Comparison of ENCODE assay signal across 13 cellular contexts in genomic region chr7:100406767-100407166, GRCh38. TPM values are rescaled to one million over a fixed set of nuclear protein-coding genes. Genes with fewer than 3 reads are reported as not detected.
DNase-seq lines count a peak whose midpoint lies in the region; ATAC-seq and TF ChIP-seq lines count a peak whose summit lies in the region.
"Had no signal": no experiment of that assay in that cellular context is flagged by ENCODE, and none has a peak within 500 bp of the region (broad histone marks: within the 10 kb centered on the region; RNA-seq: fewer than 3 reads in every experiment).

No MANE protein-coding gene starts in this region.

- no peak for TF ChIP-seq CTCF in AG09309 (IDR thresholded peaks at IDR 0.05; ENCODE audit: control insufficient read depth, insufficient read depth, low read depth, low read length, missing control alignments)
- no peak for TF ChIP-seq CTCF in HFFc6 (IDR thresholded peaks at IDR 0.05)
- TF ChIP-seq CTCF in astrocyte of the cerebellum (IDR thresholded peaks at IDR 0.05; ENCODE audit: low read depth, low read length, missing control alignments) = peak; percentile 12

- H3K36me3 Mint-ChIP-seq in HFFc6 (ENCODE audit: low read depth) = no peaks in the 10 kb centered on the region
- peaks cover 0 to 10% (median 2%) of the 10 kb centered on the region in 3 donors for H3K36me3 Mint-ChIP-seq in CD8-positive, alpha-beta memory T cell
- H3K36me3 Mint-ChIP-seq: natural killer cell had no signal

- no peaks in the 10 kb centered on the region for H3K36me3 ChIP-seq in CD8-positive, alpha-beta memory T cell (ENCODE audit: insufficient read depth, low read length)

- in situ Hi-C loops in astrocyte of the cerebellum (cut with HindIII; ENCODE audit: low sequenced_read_pairs) = no loop called here

- no peak overlapping the region for H3K4me3 Mint-ChIP-seq in HFFc6
- H3K4me3 Mint-ChIP-seq in CD8-positive, alpha-beta memory T cell = no peak overlapping the region
- H3K4me3 Mint-ChIP-seq: activated CD4-positive, alpha-beta memory T cell treated with anti-CD3 and anti-CD28 coated beads, Interleukin-2, amount 10 ng/mL, durations not matched to agents 7 days and 5 days; natural killer cell had no signal

- CTCF ChIA-PET in CD8-positive, alpha-beta memory T cell (lab: Charles Lee) = interaction anchor here (0.7 to 4.8 kb wide), 11 partner anchors 9 to 284 kb away, joined by 3 to 35 read pairs (median 4); partner anchors contain the start of genes GPC2, STAG3 and ZCWPW1

- POLR2A ChIA-PET in CD8-positive, alpha-beta memory T cell (lab: Charles Lee) = no interaction called here

- no peak for ATAC-seq in GM18867 (IDR thresholded peaks at IDR 0.05; ENCODE audit: unreplicated experiment)

- no peaks in the 10 kb centered on the region for H3K9me3 Mint-ChIP-seq in HFFc6
- no peaks in the 10 kb centered on the region for H3K9me3 Mint-ChIP-seq in CD8-positive, alpha-beta memory T cell
- H3K9me3 Mint-ChIP-seq: activated CD4-positive, alpha-beta memory T cell treated with anti-CD3 and anti-CD28 coated beads, Interleukin-2, amount 10 ng/mL, durations not matched to agents 7 days and 5 days; IgD-negative memory B cell; natural killer cell had no signal

- H3K27ac ChIP-seq in CD8-positive, alpha-beta memory T cell (ENCODE audit: low read depth, low read length) = no peak overlapping the region
- H3K27ac ChIP-seq: suprapubic skin had no signal

- H3K4me1 Mint-ChIP-seq in HFFc6 (ENCODE audit: low read depth) = peaks cover 11% of the 10 kb centered on the region
- peaks cover 0 to 3% (median 2%) of the 10 kb centered on the region in 3 donors for H3K4me1 Mint-ChIP-seq in CD8-positive, alpha-beta memory T cell
- H3K4me1 Mint-ChIP-seq: activated CD4-positive, alpha-beta memory T cell treated with anti-CD3 and anti-CD28 coated beads, Interleukin-2, amount 10 ng/mL, durations not matched to agents 7 days and 5 days; natural killer cell had no signal

- peak overlapping the region; percentile 49 for H3K27ac Mint-ChIP-seq in HFFc6
- H3K27ac Mint-ChIP-seq in CD8-positive, alpha-beta memory T cell = peak overlapping the region in 1 of 8 donors; percentile 44
- H3K27ac Mint-ChIP-seq: activated CD4-positive, alpha-beta memory T cell treated with anti-CD3 and anti-CD28 coated beads, Interleukin-2, amount 10 ng/mL, durations not matched to agents 7 days and 5 days; natural killer cell had no signal

- no peaks in the 10 kb centered on the region for H3K9me3 ChIP-seq in CD8-positive, alpha-beta memory T cell (ENCODE audit: low read length)
- H3K9me3 ChIP-seq: suprapubic skin had no signal

- H3K27me3 ChIP-seq in CD8-positive, alpha-beta memory T cell (ENCODE audit: insufficient read depth, low read length, poor library complexity, severe bottlenecking) = peaks cover 3% of the 10 kb centered on the region
- H3K27me3 ChIP-seq: suprapubic skin had no signal

- peaks cover 5% of the 10 kb centered on the region for H3K4me1 ChIP-seq in CD8-positive, alpha-beta memory T cell (ENCODE audit: insufficient read depth, low read length)
- H3K4me1 ChIP-seq: suprapubic skin had no signal

- H3K4me3 ChIP-seq in AG09309 (ENCODE audit: control insufficient read depth, low read depth, low read length) (no peak overlapping the region), astrocyte of the cerebellum (ENCODE audit: low read depth, low read length) (no peak overlapping the region)
- no peak overlapping the region for H3K4me3 ChIP-seq in CD8-positive, alpha-beta memory T cell (ENCODE audit: low read length)
- H3K4me3 ChIP-seq: suprapubic skin had no signal

- peak; percentile 32 for DNase-seq in AG09309 (ENCODE audit: low read depth)
- DNase-seq in HFFc6 = peak; percentile 52
- DNase-seq in astrocyte of the cerebellum (ENCODE audit: low read depth) = peak; percentile 38
- DNase-seq in iris pigment epithelial cell (ENCODE audit: low read depth) = peak; percentile 75
- no peak for DNase-seq in CD8-positive, alpha-beta memory T cell
- no peak for DNase-seq in KG1 (lab: John Stamatoyannopoulos, UW)
- no peak for DNase-seq in amygdala (lab: John Stamatoyannopoulos, UW)
- DNase-seq: natural killer cell had no signal

- H3K27me3 Mint-ChIP-seq in HFFc6 (ENCODE audit: insufficient read depth) = peaks cover 17% of the 10 kb centered on the region
- no peaks in the 10 kb centered on the region for H3K27me3 Mint-ChIP-seq in CD8-positive, alpha-beta memory T cell
- H3K27me3 Mint-ChIP-seq: IgD-negative memory B cell had no signal

RNA-seq across cellular contexts. Expression of gene ZCWPW1, which starts 21.7 kb away (rescaled TPM):
- 1 to 10 TPM in 4 of 6 experiments, under 1 TPM in 2; 0.55 to 1.7 (median 1.2) TPM for total RNA-seq in HFFc6 (2021; fragmentation: NEBNext Ultra II Directional; extraction: Animal tissue kit (Norgen Biotek cat#: 25700))
- 1 to 10 TPM; 4.3 to 5.0 TPM for total RNA-seq in CD8-positive, alpha-beta memory T cell
- 6.5 TPM for polyA plus RNA-seq in CD8-positive, alpha-beta memory T cell

RNA-seq across cellular contexts. Expression of gene MEPCE, which starts 22.9 kb away (rescaled TPM):
- 10 to 100 TPM; 38.7 to 42.9 (median 41.2) TPM for total RNA-seq in HFFc6 (2021; fragmentation: NEBNext Ultra II Directional; extraction: Animal tissue kit (Norgen Biotek cat#: 25700))
- 10 to 100 TPM; 75.9 to 78.8 TPM for total RNA-seq in CD8-positive, alpha-beta memory T cell
- polyA plus RNA-seq in CD8-positive, alpha-beta memory T cell = 13.6 TPM

RNA-seq across cellular contexts. Expression of gene PPP1R35, which starts 29.5 kb away (rescaled TPM):
- 10 to 100 TPM; 22.9 to 33.6 (median 26.5) TPM for total RNA-seq in HFFc6 (2021; fragmentation: NEBNext Ultra II Directional; extraction: Animal tissue kit (Norgen Biotek cat#: 25700))
- 10 to 100 TPM; 41.4 to 46.3 TPM for total RNA-seq in CD8-positive, alpha-beta memory T cell
- polyA plus RNA-seq in CD8-positive, alpha-beta memory T cell = 50.2 TPM

RNA-seq across cellular contexts. Expression of gene PILRA, which starts 33.5 kb away (rescaled TPM):
- under 1 TPM in 4 of 6 experiments, not detected in 2; 0.30 to 0.34 (median 0.31) TPM for total RNA-seq in HFFc6 (2021; fragmentation: NEBNext Ultra II Directional; extraction: Animal tissue kit (Norgen Biotek cat#: 25700))
- 1 to 10 TPM in 1 of 2 experiments, under 1 TPM in 1; 0.84 to 1.9 TPM for total RNA-seq in CD8-positive, alpha-beta memory T cell
- polyA plus RNA-seq in CD8-positive, alpha-beta memory T cell = 0.37 TPM
- total RNA-seq: dermis microvascular lymphatic vessel endothelial cell had no signal

RNA-seq across cellular contexts. Expression of gene PILRB, which starts 48.9 kb away (rescaled TPM):
- total RNA-seq in HFFc6 (2021; fragmentation: NEBNext Ultra II Directional; extraction: Animal tissue kit (Norgen Biotek cat#: 25700)) = 10 to 100 TPM in 4 of 6 experiments, 1 to 10 TPM in 2; 7.0 to 12.6 (median 10.6) TPM
- total RNA-seq in CD8-positive, alpha-beta memory T cell = 10 to 100 TPM; 33.5 to 33.7 TPM
- 18.1 TPM for polyA plus RNA-seq in CD8-positive, alpha-beta memory T cell

Comparison
In these comparisons a context has a peak if more than half of its experiments do, and no peak if none do; other contexts are left out.
1. DNase-seq: peak in AG09309 (single experiment), HFFc6 (single experiment), astrocyte of the cerebellum (single experiment) and iris pigment epithelial cell (single experiment); none in CD8-positive, alpha-beta memory T cell (0 of 5), KG1 (single experiment) and amygdala (0 of 56).